In the genomic region with DNA sequence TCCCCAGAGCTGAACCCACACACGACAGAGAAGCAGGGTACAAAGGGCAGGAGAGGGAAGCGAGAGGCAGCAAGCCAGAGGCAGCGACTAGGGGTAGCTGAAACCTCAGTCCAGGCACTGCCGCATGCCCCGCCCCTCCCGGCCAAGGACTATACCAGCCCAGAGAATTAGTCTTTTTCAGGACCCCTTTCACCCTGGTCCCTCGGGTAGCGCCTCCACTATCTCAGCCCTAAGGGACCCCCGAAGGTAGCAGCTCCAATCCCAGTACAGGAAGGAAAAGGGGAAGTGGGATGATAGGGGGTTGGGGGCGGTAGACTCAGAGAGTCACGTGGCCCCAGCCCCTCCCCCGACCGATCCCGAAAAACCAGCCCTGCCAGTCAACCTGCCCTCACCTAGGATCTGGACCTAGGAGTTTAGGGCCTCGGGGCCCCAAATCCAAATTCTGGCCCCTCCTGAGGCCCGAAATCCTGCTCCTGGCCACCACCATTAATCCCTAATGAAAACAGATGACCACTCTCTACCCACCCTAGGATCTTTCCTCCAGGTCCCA, we compare ENCODE assay signal across 1 cellular context.
TF ChIP-seq lines count a peak whose summit lies in the region.

No MANE protein-coding gene starts in this region.

TF ChIP-seq in H1, 55 proteins besides CTCF, POLR2A, EP300 and RAD21:
- no peak for TF ChIP-seq CBX8 (IDR thresholded peaks at IDR 0.05; ENCODE audit: borderline replicate concordance, low read depth, low read length)
- TF ChIP-seq, protein P1, sequence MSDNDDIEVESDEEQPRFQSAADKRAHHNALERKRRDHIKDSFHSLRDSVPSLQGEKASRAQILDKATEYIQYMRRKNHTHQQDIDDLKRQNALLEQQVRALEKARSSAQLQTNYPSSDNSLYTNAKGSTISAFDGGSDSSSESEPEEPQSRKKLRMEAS (IDR thresholded peaks at IDR 0.05), result peak; percentile 61; the same call in 1 of the 2 replicates
- TF ChIP-seq SIX5 (IDR thresholded peaks at IDR 0.05; ENCODE audit: low read depth, low read length), result no peak
- TF ChIP-seq CTBP2 (IDR thresholded peaks at IDR 0.05; ENCODE audit: borderline replicate concordance, insufficient read depth, insufficient read length, low read length), result no peak
- no peak for TF ChIP-seq NRF1 (IDR thresholded peaks at IDR 0.05; ENCODE audit: low read depth, low read length)
- TF ChIP-seq, protein P2, sequence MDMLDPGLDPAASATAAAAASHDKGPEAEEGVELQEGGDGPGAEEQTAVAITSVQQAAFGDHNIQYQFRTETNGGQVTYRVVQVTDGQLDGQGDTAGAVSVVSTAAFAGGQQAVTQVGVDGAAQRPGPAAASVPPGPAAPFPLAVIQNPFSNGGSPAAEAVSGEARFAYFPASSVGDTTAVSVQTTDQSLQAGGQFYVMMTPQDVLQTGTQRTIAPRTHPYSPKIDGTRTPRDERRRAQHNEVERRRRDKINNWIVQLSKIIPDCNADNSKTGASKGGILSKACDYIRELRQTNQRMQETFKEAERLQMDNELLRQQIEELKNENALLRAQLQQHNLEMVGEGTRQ (IDR thresholded peaks at IDR 0.05; ENCODE audit: low read length), result peak; percentile 90
- TF ChIP-seq JUND (IDR thresholded peaks at IDR 0.05; ENCODE audit: low read length), result no peak
- TF ChIP-seq CEBPB (IDR thresholded peaks at IDR 0.05; ENCODE audit: low read depth, low read length), result no peak
- no peak for TF ChIP-seq CHD2 (IDR thresholded peaks at IDR 0.05; ENCODE audit: low read length)
- no peak for TF ChIP-seq SAP30 (IDR thresholded peaks at IDR 0.05; ENCODE audit: insufficient read depth, insufficient replicate concordance, low read length)
- no peak for TF ChIP-seq RFX5 (IDR thresholded peaks at IDR 0.05; ENCODE audit: borderline replicate concordance, low read depth, low read length)
- peak; percentile 26; the same call in 1 of the 2 replicates for TF ChIP-seq SP1 (IDR thresholded peaks at IDR 0.05; ENCODE audit: low read depth, low read length)
- TF ChIP-seq SP2 (IDR thresholded peaks at IDR 0.05; ENCODE audit: low read length), result no peak
- no peak for TF ChIP-seq KDM4A (IDR thresholded peaks at IDR 0.05; ENCODE audit: low read depth, low read length, severe bottlenecking)
- TF ChIP-seq PHF8 (conservative IDR thresholded peaks at IDR 0.05; ENCODE audit: low read depth, low read length), result peak; percentile 42; the same call in 1 of the 2 replicates
- TF ChIP-seq, protein P3, sequence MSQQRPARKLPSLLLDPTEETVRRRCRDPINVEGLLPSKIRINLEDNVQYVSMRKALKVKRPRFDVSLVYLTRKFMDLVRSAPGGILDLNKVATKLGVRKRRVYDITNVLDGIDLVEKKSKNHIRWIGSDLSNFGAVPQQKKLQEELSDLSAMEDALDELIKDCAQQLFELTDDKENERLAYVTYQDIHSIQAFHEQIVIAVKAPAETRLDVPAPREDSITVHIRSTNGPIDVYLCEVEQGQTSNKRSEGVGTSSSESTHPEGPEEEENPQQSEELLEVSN (IDR thresholded peaks at IDR 0.05), result no peak
- TF ChIP-seq CHD1 (IDR thresholded peaks at IDR 0.05; ENCODE audit: low read depth, low read length), result no peak
- peak; percentile 64; the same call in 1 of the 2 replicates for TF ChIP-seq SP4 (IDR thresholded peaks at IDR 0.05; ENCODE audit: low read length)
- no peak for TF ChIP-seq BCL11A (IDR thresholded peaks at IDR 0.05; ENCODE audit: low read depth in 2 of 2, low read length in 2 of 2)
- TF ChIP-seq SIN3A (conservative IDR thresholded peaks at IDR 0.05 in 1 of 2, IDR thresholded peaks at IDR 0.05 in 1 of 2; ENCODE audit: low read depth in 1 of 2, low read length in 2 of 2), result no peak; a peak in 1 of 4 replicates
- TF ChIP-seq EZH2 (IDR thresholded peaks at IDR 0.05; ENCODE audit: low read depth, low read length, severe bottlenecking), result no peak
- TF ChIP-seq SUZ12 (IDR thresholded peaks at IDR 0.05; ENCODE audit: low read length), result no peak
- 0 out of 2 replicates have a peak, but pooled peaks have one; percentile 27 for TF ChIP-seq YY1 (IDR thresholded peaks at IDR 0.05; ENCODE audit: low read depth, low read length)
- TF ChIP-seq CREB1 (IDR thresholded peaks at IDR 0.05), result 0 out of 2 replicates have a peak, but pooled peaks have one; percentile 26
- no peak for TF ChIP-seq KDM1A (IDR thresholded peaks at IDR 0.05; ENCODE audit: borderline replicate concordance, low read length)
- no peak for TF ChIP-seq GTF2F1 (IDR thresholded peaks at IDR 0.05; ENCODE audit: borderline replicate concordance, low read depth, low read length)
- no peak for TF ChIP-seq NANOG (IDR thresholded peaks at IDR 0.05; ENCODE audit: insufficient read depth, low read depth, low read length, poor library complexity, severe bottlenecking)
- TF ChIP-seq TEAD4 (IDR thresholded peaks at IDR 0.05; ENCODE audit: low read depth, low read length), result no peak
- no peak for TF ChIP-seq POU5F1 (IDR thresholded peaks at IDR 0.05; ENCODE audit: low read depth, low read length)
- TF ChIP-seq, protein P4, sequence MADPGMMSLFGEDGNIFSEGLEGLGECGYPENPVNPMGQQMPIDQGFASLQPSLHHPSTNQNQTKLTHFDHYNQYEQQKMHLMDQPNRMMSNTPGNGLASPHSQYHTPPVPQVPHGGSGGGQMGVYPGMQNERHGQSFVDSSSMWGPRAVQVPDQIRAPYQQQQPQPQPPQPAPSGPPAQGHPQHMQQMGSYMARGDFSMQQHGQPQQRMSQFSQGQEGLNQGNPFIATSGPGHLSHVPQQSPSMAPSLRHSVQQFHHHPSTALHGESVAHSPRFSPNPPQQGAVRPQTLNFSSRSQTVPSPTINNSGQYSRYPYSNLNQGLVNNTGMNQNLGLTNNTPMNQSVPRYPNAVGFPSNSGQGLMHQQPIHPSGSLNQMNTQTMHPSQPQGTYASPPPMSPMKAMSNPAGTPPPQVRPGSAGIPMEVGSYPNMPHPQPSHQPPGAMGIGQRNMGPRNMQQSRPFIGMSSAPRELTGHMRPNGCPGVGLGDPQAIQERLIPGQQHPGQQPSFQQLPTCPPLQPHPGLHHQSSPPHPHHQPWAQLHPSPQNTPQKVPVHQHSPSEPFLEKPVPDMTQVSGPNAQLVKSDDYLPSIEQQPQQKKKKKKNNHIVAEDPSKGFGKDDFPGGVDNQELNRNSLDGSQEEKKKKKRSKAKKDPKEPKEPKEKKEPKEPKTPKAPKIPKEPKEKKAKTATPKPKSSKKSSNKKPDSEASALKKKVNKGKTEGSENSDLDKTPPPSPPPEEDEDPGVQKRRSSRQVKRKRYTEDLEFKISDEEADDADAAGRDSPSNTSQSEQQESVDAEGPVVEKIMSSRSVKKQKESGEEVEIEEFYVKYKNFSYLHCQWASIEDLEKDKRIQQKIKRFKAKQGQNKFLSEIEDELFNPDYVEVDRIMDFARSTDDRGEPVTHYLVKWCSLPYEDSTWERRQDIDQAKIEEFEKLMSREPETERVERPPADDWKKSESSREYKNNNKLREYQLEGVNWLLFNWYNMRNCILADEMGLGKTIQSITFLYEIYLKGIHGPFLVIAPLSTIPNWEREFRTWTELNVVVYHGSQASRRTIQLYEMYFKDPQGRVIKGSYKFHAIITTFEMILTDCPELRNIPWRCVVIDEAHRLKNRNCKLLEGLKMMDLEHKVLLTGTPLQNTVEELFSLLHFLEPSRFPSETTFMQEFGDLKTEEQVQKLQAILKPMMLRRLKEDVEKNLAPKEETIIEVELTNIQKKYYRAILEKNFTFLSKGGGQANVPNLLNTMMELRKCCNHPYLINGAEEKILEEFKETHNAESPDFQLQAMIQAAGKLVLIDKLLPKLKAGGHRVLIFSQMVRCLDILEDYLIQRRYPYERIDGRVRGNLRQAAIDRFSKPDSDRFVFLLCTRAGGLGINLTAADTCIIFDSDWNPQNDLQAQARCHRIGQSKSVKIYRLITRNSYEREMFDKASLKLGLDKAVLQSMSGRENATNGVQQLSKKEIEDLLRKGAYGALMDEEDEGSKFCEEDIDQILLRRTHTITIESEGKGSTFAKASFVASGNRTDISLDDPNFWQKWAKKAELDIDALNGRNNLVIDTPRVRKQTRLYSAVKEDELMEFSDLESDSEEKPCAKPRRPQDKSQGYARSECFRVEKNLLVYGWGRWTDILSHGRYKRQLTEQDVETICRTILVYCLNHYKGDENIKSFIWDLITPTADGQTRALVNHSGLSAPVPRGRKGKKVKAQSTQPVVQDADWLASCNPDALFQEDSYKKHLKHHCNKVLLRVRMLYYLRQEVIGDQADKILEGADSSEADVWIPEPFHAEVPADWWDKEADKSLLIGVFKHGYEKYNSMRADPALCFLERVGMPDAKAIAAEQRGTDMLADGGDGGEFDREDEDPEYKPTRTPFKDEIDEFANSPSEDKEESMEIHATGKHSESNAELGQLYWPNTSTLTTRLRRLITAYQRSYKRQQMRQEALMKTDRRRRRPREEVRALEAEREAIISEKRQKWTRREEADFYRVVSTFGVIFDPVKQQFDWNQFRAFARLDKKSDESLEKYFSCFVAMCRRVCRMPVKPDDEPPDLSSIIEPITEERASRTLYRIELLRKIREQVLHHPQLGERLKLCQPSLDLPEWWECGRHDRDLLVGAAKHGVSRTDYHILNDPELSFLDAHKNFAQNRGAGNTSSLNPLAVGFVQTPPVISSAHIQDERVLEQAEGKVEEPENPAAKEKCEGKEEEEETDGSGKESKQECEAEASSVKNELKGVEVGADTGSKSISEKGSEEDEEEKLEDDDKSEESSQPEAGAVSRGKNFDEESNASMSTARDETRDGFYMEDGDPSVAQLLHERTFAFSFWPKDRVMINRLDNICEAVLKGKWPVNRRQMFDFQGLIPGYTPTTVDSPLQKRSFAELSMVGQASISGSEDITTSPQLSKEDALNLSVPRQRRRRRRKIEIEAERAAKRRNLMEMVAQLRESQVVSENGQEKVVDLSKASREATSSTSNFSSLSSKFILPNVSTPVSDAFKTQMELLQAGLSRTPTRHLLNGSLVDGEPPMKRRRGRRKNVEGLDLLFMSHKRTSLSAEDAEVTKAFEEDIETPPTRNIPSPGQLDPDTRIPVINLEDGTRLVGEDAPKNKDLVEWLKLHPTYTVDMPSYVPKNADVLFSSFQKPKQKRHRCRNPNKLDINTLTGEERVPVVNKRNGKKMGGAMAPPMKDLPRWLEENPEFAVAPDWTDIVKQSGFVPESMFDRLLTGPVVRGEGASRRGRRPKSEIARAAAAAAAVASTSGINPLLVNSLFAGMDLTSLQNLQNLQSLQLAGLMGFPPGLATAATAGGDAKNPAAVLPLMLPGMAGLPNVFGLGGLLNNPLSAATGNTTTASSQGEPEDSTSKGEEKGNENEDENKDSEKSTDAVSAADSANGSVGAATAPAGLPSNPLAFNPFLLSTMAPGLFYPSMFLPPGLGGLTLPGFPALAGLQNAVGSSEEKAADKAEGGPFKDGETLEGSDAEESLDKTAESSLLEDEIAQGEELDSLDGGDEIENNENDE (IDR thresholded peaks at IDR 0.05; ENCODE audit: insufficient replicate concordance, low read length), result no peak
- TF ChIP-seq POLR2AphosphoS5 (IDR thresholded peaks at IDR 0.05; ENCODE audit: low read depth, low read length), result no peak
- no peak for TF ChIP-seq SRF (IDR thresholded peaks at IDR 0.05; ENCODE audit: low read depth, low read length)
- 0 out of 2 replicates have a peak, but pooled peaks have one; percentile 67 for TF ChIP-seq RBBP5 (IDR thresholded peaks at IDR 0.05; ENCODE audit: borderline replicate concordance, low read depth, low read length)
- TF ChIP-seq TBP (IDR thresholded peaks at IDR 0.05; ENCODE audit: low read depth, low read length), result no peak
- no peak for TF ChIP-seq MAFK (IDR thresholded peaks at IDR 0.05; ENCODE audit: low read depth, low read length)
- no peak for TF ChIP-seq JUN (IDR thresholded peaks at IDR 0.05; ENCODE audit: low read depth, low read length)
- no peak for TF ChIP-seq SIRT6 (IDR thresholded peaks at IDR 0.05; ENCODE audit: low read length)
- TF ChIP-seq ASH2L (IDR thresholded peaks at IDR 0.05; ENCODE audit: low read length), result peak; percentile 28
- no peak for TF ChIP-seq RXRA (IDR thresholded peaks at IDR 0.05; ENCODE audit: insufficient read depth, low read depth, low read length)
- TF ChIP-seq EGR1 (IDR thresholded peaks at IDR 0.05; ENCODE audit: borderline replicate concordance, low read depth, low read length), result peak; percentile 26; the same call in 1 of the 2 replicates
- no peak for TF ChIP-seq BACH1 (IDR thresholded peaks at IDR 0.05; ENCODE audit: low read length)
- TF ChIP-seq ZNF274 (IDR thresholded peaks at IDR 0.05; ENCODE audit: borderline replicate concordance, extremely low read depth, low read length), result no peak
- no peak for TF ChIP-seq GABPA (IDR thresholded peaks at IDR 0.05; ENCODE audit: borderline replicate concordance, insufficient read depth, low read length)
- TF ChIP-seq BRCA1 (IDR thresholded peaks at IDR 0.05; ENCODE audit: low read depth, low read length), result no peak
- no peak for TF ChIP-seq TAF7 (optimal IDR thresholded peaks at IDR 0.05; ENCODE audit: borderline replicate concordance, low read depth, low read length)
- TF ChIP-seq, protein P5, sequence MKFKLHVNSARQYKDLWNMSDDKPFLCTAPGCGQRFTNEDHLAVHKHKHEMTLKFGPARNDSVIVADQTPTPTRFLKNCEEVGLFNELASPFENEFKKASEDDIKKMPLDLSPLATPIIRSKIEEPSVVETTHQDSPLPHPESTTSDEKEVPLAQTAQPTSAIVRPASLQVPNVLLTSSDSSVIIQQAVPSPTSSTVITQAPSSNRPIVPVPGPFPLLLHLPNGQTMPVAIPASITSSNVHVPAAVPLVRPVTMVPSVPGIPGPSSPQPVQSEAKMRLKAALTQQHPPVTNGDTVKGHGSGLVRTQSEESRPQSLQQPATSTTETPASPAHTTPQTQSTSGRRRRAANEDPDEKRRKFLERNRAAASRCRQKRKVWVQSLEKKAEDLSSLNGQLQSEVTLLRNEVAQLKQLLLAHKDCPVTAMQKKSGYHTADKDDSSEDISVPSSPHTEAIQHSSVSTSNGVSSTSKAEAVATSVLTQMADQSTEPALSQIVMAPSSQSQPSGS (IDR thresholded peaks at IDR 0.05; ENCODE audit: low read length), result peak; percentile 42; the same call in 1 of the 2 replicates
- no peak for TF ChIP-seq TCF12 (IDR thresholded peaks at IDR 0.05; ENCODE audit: low read depth, low read length)
- no peak for TF ChIP-seq HDAC2 (IDR thresholded peaks at IDR 0.05; ENCODE audit: borderline replicate concordance in 1 of 2, low read depth in 2 of 2, low read length in 2 of 2)
- TF ChIP-seq FOSL1 (IDR thresholded peaks at IDR 0.05; ENCODE audit: insufficient read depth, low read depth, low read length), result no peak
- peak; percentile 29; the same call in 1 of the 2 replicates for TF ChIP-seq TAF1 (IDR thresholded peaks at IDR 0.05; ENCODE audit: low read depth, low read length)
- no peak for TF ChIP-seq HDAC6 (IDR thresholded peaks at IDR 0.05; ENCODE audit: low read depth, low read length)
- TF ChIP-seq, protein P6, sequence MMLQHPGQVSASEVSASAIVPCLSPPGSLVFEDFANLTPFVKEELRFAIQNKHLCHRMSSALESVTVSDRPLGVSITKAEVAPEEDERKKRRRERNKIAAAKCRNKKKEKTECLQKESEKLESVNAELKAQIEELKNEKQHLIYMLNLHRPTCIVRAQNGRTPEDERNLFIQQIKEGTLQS (IDR thresholded peaks at IDR 0.05; ENCODE audit: insufficient read depth, low read depth, low read length), result peak; percentile 70
- no peak for TF ChIP-seq RNF2 (IDR thresholded peaks at IDR 0.05; ENCODE audit: borderline replicate concordance, low read depth, low read length, missing control alignments, poor library complexity, severe bottlenecking)
- TF ChIP-seq CBX5 (IDR thresholded peaks at IDR 0.05; ENCODE audit: low read depth, low read length), result no peak
- no peak for TF ChIP-seq KDM5A (IDR thresholded peaks at IDR 0.05; ENCODE audit: low read length)
